In genomic region chr15:42548258-42549051, GRCh38 we compare ENCODE assay signal across 1 cellular context.
A peak's percentile ranks its signal among the peaks of the same experiment; 100 is the strongest.
TF ChIP-seq lines count a peak whose summit lies in the region.

Gene HAUS2, plus strand, starts transcription at chr15:42548838. Its CDS starts 35 bp downstream, at chr15:42548873.
Gene LRRC57, minus strand, starts transcription at chr15:42548793. Its CDS starts 359 bp downstream, at chr15:42548434.

TF ChIP-seq in HepG2, 621 proteins besides CTCF, POLR2A, EP300 and RAD21 (continued from another document and continues in another):
- TF ChIP-seq ZBED4 (CRISPR knock-in tag; IDR thresholded peaks at IDR 0.05; ENCODE audit: borderline replicate concordance) (no peak; the same call in 1 of the 2 replicates), KDM6A (CRISPR knock-in tag; IDR thresholded peaks at IDR 0.05; ENCODE audit: low read depth) (no peak), ETV5 (CRISPR knock-in tag; IDR thresholded peaks at IDR 0.05; ENCODE audit: borderline replicate concordance) (no peak; the same call in 1 of the 2 replicates), ZNF800 (CRISPR knock-in tag; IDR thresholded peaks at IDR 0.05) (peak; percentile 90), ZNF281 (CRISPR knock-in tag; IDR thresholded peaks at IDR 0.05; ENCODE audit: borderline replicate concordance) (no peak), ZNF562 (CRISPR knock-in tag; IDR thresholded peaks at IDR 0.05; ENCODE audit: borderline replicate concordance) (no peak), NFE2L2 (IDR thresholded peaks at IDR 0.05; ENCODE audit: low read length) (no peak), DRAP1 (CRISPR knock-in tag; IDR thresholded peaks at IDR 0.05) (peak; percentile 69), MXD1 (CRISPR knock-in tag; IDR thresholded peaks at IDR 0.05) (peak; percentile 84), ZSCAN9 (CRISPR knock-in tag; IDR thresholded peaks at IDR 0.05; ENCODE audit: borderline replicate concordance) (peak; percentile 71), SUZ12 (IDR thresholded peaks at IDR 0.05; ENCODE audit: low read depth, low read length) (no peak), TCF7 (IDR thresholded peaks at IDR 0.05; ENCODE audit: low read depth) (no peak), SMYD3 (CRISPR knock-in tag; IDR thresholded peaks at IDR 0.05) (0 out of 2 replicates have a peak, but pooled peaks have one; percentile 66), ZNF17 (CRISPR knock-in tag; IDR thresholded peaks at IDR 0.05) (no peak), ZNF674 (CRISPR knock-in tag; IDR thresholded peaks at IDR 0.05; ENCODE audit: low read depth) (0 out of 2 replicates have a peak, but pooled peaks have one; percentile 78), ZNF367 (CRISPR knock-in tag; IDR thresholded peaks at IDR 0.05; ENCODE audit: borderline replicate concordance) (no peak), UBTF (CRISPR knock-in tag; IDR thresholded peaks at IDR 0.05) (peak; percentile 98), ZHX1 (CRISPR knock-in tag; IDR thresholded peaks at IDR 0.05; ENCODE audit: low read depth) (peak; percentile 89), ZNF570 (CRISPR knock-in tag; IDR thresholded peaks at IDR 0.05; ENCODE audit: borderline replicate concordance) (no peak), ATAD3A (CRISPR knock-in tag; IDR thresholded peaks at IDR 0.05) (no peak), PAF1 (CRISPR knock-in tag; IDR thresholded peaks at IDR 0.05) (no peak), PCBP1 (IDR thresholded peaks at IDR 0.05; ENCODE audit: borderline replicate concordance, low read depth, low read length) (0 out of 2 replicates have a peak, but pooled peaks have one; percentile 58), ZBTB37 (CRISPR knock-in tag; IDR thresholded peaks at IDR 0.05) (0 out of 2 replicates have a peak, but pooled peaks have one; percentile 45), TBL1XR1 (IDR thresholded peaks at IDR 0.05; ENCODE audit: borderline replicate concordance, low read length, partially characterized antibody) (no peak), ETV6 (CRISPR knock-in tag; conservative IDR thresholded peaks at IDR 0.05) (no peak), ZNF589 (CRISPR knock-in tag; conservative IDR thresholded peaks at IDR 0.05) (no peak), ZSCAN31 (CRISPR knock-in tag; IDR thresholded peaks at IDR 0.05; ENCODE audit: low read depth) (peak; percentile 94), MED1 (CRISPR knock-in tag; IDR thresholded peaks at IDR 0.05) (peak; percentile 75), TFAP4 (IDR thresholded peaks at IDR 0.05; ENCODE audit: borderline replicate concordance, low read depth) (no peak; the same call in 1 of the 2 replicates), JUND (CRISPR knock-in tag; IDR thresholded peaks at IDR 0.05) (peak; percentile 75), PRMT3 (CRISPR knock-in tag; IDR thresholded peaks at IDR 0.05; ENCODE audit: borderline replicate concordance, low read depth) (no peak), HMGA1 (CRISPR knock-in tag; conservative IDR thresholded peaks at IDR 0.05) (no peak), ZNF414 (CRISPR knock-in tag; IDR thresholded peaks at IDR 0.05) (no peak), TOPORS (CRISPR knock-in tag; IDR thresholded peaks at IDR 0.05) (peak; percentile 20; the same call in 1 of the 2 replicates), JUNB (CRISPR knock-in tag; IDR thresholded peaks at IDR 0.05; ENCODE audit: borderline replicate concordance) (peak; percentile 61; the same call in 1 of the 2 replicates), ZSCAN20 (CRISPR knock-in tag; IDR thresholded peaks at IDR 0.05; ENCODE audit: borderline replicate concordance) (0 out of 2 replicates have a peak, but pooled peaks have one; percentile 70), ZFP36 (IDR thresholded peaks at IDR 0.05; ENCODE audit: borderline replicate concordance, low read depth, low read length, partially characterized antibody) (no peak), FOXP4 (CRISPR knock-in tag; IDR thresholded peaks at IDR 0.05) (peak; percentile 55; the same call in 1 of the 2 replicates), HCFC1 (IDR thresholded peaks at IDR 0.05; ENCODE audit: low read depth, low read length) (peak; percentile 56; the same call in 1 of the 2 replicates)
